In the genomic region with DNA sequence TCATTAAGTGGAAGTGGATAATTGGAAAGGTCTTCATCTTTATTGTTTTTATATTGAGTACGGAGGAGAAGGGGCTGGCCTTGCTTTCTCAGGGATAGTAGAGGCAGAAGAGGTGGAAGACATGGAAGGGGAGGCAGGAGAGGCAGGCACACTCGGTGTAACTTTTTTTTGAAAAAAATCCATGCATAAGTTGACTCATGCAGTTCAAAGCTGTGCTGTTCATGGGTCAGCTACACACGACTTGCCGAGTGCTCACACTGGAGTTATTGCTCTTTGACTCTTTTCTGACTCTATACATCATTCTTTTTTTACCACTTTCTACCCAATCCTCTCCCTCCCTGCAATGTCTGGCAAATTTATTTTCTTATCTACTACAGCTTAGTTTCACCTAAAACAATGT, we compare ENCODE assay signal across 16 cellular contexts.
"Had no signal": no experiment of that assay in that cellular context is flagged by ENCODE, and none has a peak within 500 bp of the region (broad histone marks: within the 10 kb centered on the region; RNA-seq: fewer than 3 reads in every experiment).

No MANE protein-coding gene starts in this region.

- H3K4me1 Mint-ChIP-seq: activated CD4-positive, alpha-beta T cell treated with anti-CD3 and anti-CD28 coated beads for 36 hours had no signal

- H3K36me3 Mint-ChIP-seq: activated naive CD4-positive, alpha-beta T cell treated with anti-CD3 and anti-CD28 coated beads, Interleukin-2, amount 50 U/mL, for 72 hours; natural killer cell treated with Interleukin-12 subunit alpha and Interleukin-12 subunit beta and Interleukin-15 and Interleukin-18, amount 100 ng/mL, for 72 hours had no signal

- H3K27me3 Mint-ChIP-seq: natural killer cell treated with Interleukin-12 subunit alpha and Interleukin-12 subunit beta and Interleukin-15 and Interleukin-18, amount 100 ng/mL, for 72 hours; stimulated activated naive CD8-positive, alpha-beta T cell treated with anti-CD3 and anti-CD28 coated beads, Interleukin-15, Interleukin-2, amounts not matched to agents 100 ng/mL and 50 ng/mL, for 24 hours had no signal

- FAIRE-seq: TTC549 had no signal

- H3K27me3 ChIP-seq: gastrocnemius medialis, heart left ventricle, transverse colon had no signal

- ATAC-seq: activated CD4-positive, alpha-beta T cell treated with anti-CD3 and anti-CD28 coated beads for 36 hours; activated naive CD4-positive, alpha-beta T cell treated with anti-CD3 and anti-CD28 coated beads, Interleukin-2, amount 50 U/mL, for 72 hours; gastrocnemius medialis; heart left ventricle; natural killer cell treated with Interleukin-12 subunit alpha and Interleukin-12 subunit beta and Interleukin-15 and Interleukin-18, amount 100 ng/mL, for 72 hours had no signal

- H3K4me1 ChIP-seq: gastrocnemius medialis, heart left ventricle had no signal

- DNase-seq: activated CD4-positive, alpha-beta T cell treated with anti-CD3 and anti-CD28 coated beads for 36 hours; activated CD4-positive, alpha-beta T cell treated with anti-CD3 and anti-CD28 coated beads, Interleukin-2, amount 50 U/mL, for 48 hours; activated gamma-delta T cell treated with Interleukin-2 at 50 U/mL for 16 hours; dorsolateral prefrontal cortex; erythroblast; gastrocnemius medialis; heart left ventricle; kidney glomerular epithelial cell; mesenchymal stem cell; retina; transverse colon had no signal

- H3K9me3 ChIP-seq: gastrocnemius medialis, heart left ventricle, transverse colon had no signal

- H3K4me3 ChIP-seq: dorsolateral prefrontal cortex, gastrocnemius medialis, heart left ventricle, transverse colon had no signal

- H3K4me3 Mint-ChIP-seq: activated CD4-positive, alpha-beta T cell treated with anti-CD3 and anti-CD28 coated beads for 36 hours; activated T-helper 1 cell treated with anti-CD3 and anti-CD28 coated beads, Interleukin-12 subunit alpha, Interleukin-12 subunit beta, Interleukin-2, Interleukin-4 antibody, amounts not matched to agents 30 ng/mL and 10 ng/mL and 1 ng/mL, durations not matched to agents 14 hours and 24 hours and 36 hours; natural killer cell treated with Interleukin-12 subunit alpha and Interleukin-12 subunit beta and Interleukin-15 and Interleukin-18, amount 100 ng/mL, for 72 hours; stimulated activated naive CD8-positive, alpha-beta T cell treated with anti-CD3 and anti-CD28 coated beads, Interleukin-15, Interleukin-2, amounts not matched to agents 100 ng/mL and 50 ng/mL, for 24 hours had no signal

- H3K36me3 ChIP-seq: gastrocnemius medialis, heart left ventricle, transverse colon had no signal

- H3K9me3 Mint-ChIP-seq: activated naive CD4-positive, alpha-beta T cell treated with anti-CD3 and anti-CD28 coated beads, Interleukin-2, amount 50 U/mL, for 72 hours; activated T-helper 1 cell treated with anti-CD3 and anti-CD28 coated beads, Interleukin-12 subunit alpha, Interleukin-12 subunit beta, Interleukin-2, Interleukin-4 antibody, amounts not matched to agents 30 ng/mL and 10 ng/mL and 1 ng/mL, durations not matched to agents 14 hours and 24 hours and 36 hours; natural killer cell treated with Interleukin-12 subunit alpha and Interleukin-12 subunit beta and Interleukin-15 and Interleukin-18, amount 100 ng/mL, for 72 hours; stimulated activated naive CD8-positive, alpha-beta T cell treated with anti-CD3 and anti-CD28 coated beads, Interleukin-15, Interleukin-2, amounts not matched to agents 100 ng/mL and 50 ng/mL, for 24 hours had no signal

- H3K27ac Mint-ChIP-seq: activated CD4-positive, alpha-beta T cell treated with anti-CD3 and anti-CD28 coated beads for 36 hours; activated naive CD4-positive, alpha-beta T cell treated with anti-CD3 and anti-CD28 coated beads, Interleukin-2, amount 50 U/mL, for 72 hours; activated T-helper 1 cell treated with anti-CD3 and anti-CD28 coated beads, Interleukin-12 subunit alpha, Interleukin-12 subunit beta, Interleukin-2, Interleukin-4 antibody, amounts not matched to agents 30 ng/mL and 10 ng/mL and 1 ng/mL, durations not matched to agents 14 hours and 24 hours and 36 hours; natural killer cell treated with Interleukin-12 subunit alpha and Interleukin-12 subunit beta and Interleukin-15 and Interleukin-18, amount 100 ng/mL, for 72 hours; stimulated activated naive CD8-positive, alpha-beta T cell treated with anti-CD3 and anti-CD28 coated beads, Interleukin-15, Interleukin-2, amounts not matched to agents 100 ng/mL and 50 ng/mL, for 24 hours had no signal

- H3K27ac ChIP-seq: dorsolateral prefrontal cortex, gastrocnemius medialis, heart left ventricle, transverse colon had no signal
